ENCODE assay signal across 1 cellular context in the genomic region with DNA sequence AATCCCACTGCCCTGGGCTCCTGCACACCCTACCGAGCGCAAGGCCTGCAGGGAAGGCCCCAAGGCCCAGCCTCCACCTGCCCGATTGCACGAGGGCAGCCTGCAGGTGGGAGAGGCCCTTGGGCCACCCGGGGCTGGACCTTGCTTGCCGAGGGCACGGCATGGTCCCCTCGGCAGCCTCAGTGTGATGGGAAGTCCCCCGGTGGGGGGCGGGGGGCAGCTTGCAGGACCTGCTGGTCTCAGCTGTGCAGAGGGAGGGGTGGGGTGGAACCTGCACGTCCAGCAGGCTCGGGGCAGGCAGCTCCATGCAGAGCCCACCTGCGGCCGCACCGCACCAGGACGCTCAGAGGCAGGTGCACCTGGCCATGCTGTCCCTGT.
TF ChIP-seq lines count a peak whose summit lies in the region.

No MANE protein-coding gene starts in this region.

TF ChIP-seq in SK-N-SH, 30 proteins besides CTCF, POLR2A, EP300 and RAD21 (continued from another document):
- TF ChIP-seq REST (IDR thresholded peaks at IDR 0.05; ENCODE audit: low read depth, low read length) (no peak), NFIC (IDR thresholded peaks at IDR 0.05; ENCODE audit: borderline replicate concordance) (no peak), ELF1 (IDR thresholded peaks at IDR 0.05) (no peak), JUND (IDR thresholded peaks at IDR 0.05) (no peak), FOXM1 (IDR thresholded peaks at IDR 0.05; ENCODE audit: low read depth) (no peak), ZBTB33 (IDR thresholded peaks at IDR 0.05; ENCODE audit: borderline replicate concordance, low read depth) (no peak), CHD2 (IDR thresholded peaks at IDR 0.05; ENCODE audit: low read length, partially characterized antibody) (no peak), RFX5 (IDR thresholded peaks at IDR 0.05; ENCODE audit: low read length) (no peak), RCOR1 (IDR thresholded peaks at IDR 0.05; ENCODE audit: low read length) (no peak), MAX (IDR thresholded peaks at IDR 0.05; ENCODE audit: low read depth) (no peak), TAF1 (IDR thresholded peaks at IDR 0.05; ENCODE audit: borderline replicate concordance, low read depth, low read length) (no peak), MXI1 (IDR thresholded peaks at IDR 0.05; ENCODE audit: low read depth, low read length) (no peak), SIN3A (IDR thresholded peaks at IDR 0.05; ENCODE audit: borderline replicate concordance, low read depth, low read length) (no peak), POLR2AphosphoS5 (IDR thresholded peaks at IDR 0.05; ENCODE audit: low read depth, low read length) (no peak), RXRA (IDR thresholded peaks at IDR 0.05; ENCODE audit: borderline replicate concordance, low read depth) (no peak), FOSL2 (IDR thresholded peaks at IDR 0.05; ENCODE audit: borderline replicate concordance, low read depth) (no peak)
